ENCODE assay signal across 2 cellular contexts in the genomic region with DNA sequence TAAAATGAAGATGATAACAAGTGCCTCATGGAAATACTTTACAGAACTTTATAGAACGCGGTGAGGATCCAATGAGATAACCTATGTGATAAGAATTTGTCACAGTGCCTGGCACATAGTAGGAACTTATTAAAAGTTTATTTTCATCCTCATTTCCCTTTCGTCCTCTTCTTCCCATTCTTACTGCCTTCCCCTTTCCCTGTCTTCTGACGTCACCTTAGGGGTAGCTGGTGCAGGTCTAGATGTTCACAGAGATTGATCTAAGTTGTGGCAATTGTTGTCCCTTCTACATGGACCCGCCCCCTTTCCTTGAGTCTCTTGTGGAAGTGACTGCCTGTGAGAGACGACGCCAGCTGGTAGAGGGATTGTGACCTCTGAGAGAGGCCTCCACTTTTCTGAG.
TF ChIP-seq lines count a peak whose summit lies in the region.

No MANE protein-coding gene starts in this region.

TF ChIP-seq in HepG2, 621 proteins besides CTCF, POLR2A, EP300 and RAD21:
- no peak for TF ChIP-seq ZNF782 (CRISPR knock-in tag; IDR thresholded peaks at IDR 0.05; ENCODE audit: borderline replicate concordance)
- peak; percentile 58 for TF ChIP-seq ATF7 (IDR thresholded peaks at IDR 0.05)
- no peak for TF ChIP-seq ATF7 (CRISPR knock-in tag; IDR thresholded peaks at IDR 0.05)
- TF ChIP-seq NFYB (CRISPR knock-in tag; IDR thresholded peaks at IDR 0.05): no peak
- TF ChIP-seq ZFAT (CRISPR knock-in tag; conservative IDR thresholded peaks at IDR 0.05): no peak
- no peak for TF ChIP-seq ERF (CRISPR knock-in tag; IDR thresholded peaks at IDR 0.05)
- no peak for TF ChIP-seq KLF11 (CRISPR knock-in tag; IDR thresholded peaks at IDR 0.05)
- TF ChIP-seq CREB1 (IDR thresholded peaks at IDR 0.05): peak; percentile 84
- no peak for TF ChIP-seq CREB1 (CRISPR knock-in tag; IDR thresholded peaks at IDR 0.05)
- no peak for TF ChIP-seq KDM5B (CRISPR knock-in tag; IDR thresholded peaks at IDR 0.05; ENCODE audit: borderline replicate concordance)

TF ChIP-seq in GM23338, 12 proteins besides CTCF, POLR2A, EP300 and RAD21:
- TF ChIP-seq EZH2phosphoT487 (IDR thresholded peaks at IDR 0.05; ENCODE audit: unreplicated experiment) (no peak), ZNF331 (CRISPR knock-in tag; IDR thresholded peaks at IDR 0.05; ENCODE audit: low read depth) (no peak), ZNF114 (CRISPR knock-in tag; IDR thresholded peaks at IDR 0.05) (no peak), POLR2AphosphoS5 (IDR thresholded peaks at IDR 0.05; ENCODE audit: low read depth) (no peak), EZH2 (IDR thresholded peaks at IDR 0.05; ENCODE audit: low read depth, unreplicated experiment) (no peak), STAT1 (IDR thresholded peaks at IDR 0.05; ENCODE audit: unreplicated experiment) (no peak), NANOG (IDR thresholded peaks at IDR 0.05; ENCODE audit: borderline replicate concordance) (no peak), CREB1 (CRISPR knock-in tag; IDR thresholded peaks at IDR 0.05; ENCODE audit: low read depth) (no peak), JUNB (IDR thresholded peaks at IDR 0.05; ENCODE audit: unreplicated experiment) (no peak)
- TF ChIP-seq, protein P1, sequence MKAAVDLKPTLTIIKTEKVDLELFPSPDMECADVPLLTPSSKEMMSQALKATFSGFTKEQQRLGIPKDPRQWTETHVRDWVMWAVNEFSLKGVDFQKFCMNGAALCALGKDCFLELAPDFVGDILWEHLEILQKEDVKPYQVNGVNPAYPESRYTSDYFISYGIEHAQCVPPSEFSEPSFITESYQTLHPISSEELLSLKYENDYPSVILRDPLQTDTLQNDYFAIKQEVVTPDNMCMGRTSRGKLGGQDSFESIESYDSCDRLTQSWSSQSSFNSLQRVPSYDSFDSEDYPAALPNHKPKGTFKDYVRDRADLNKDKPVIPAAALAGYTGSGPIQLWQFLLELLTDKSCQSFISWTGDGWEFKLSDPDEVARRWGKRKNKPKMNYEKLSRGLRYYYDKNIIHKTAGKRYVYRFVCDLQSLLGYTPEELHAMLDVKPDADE (IDR thresholded peaks at IDR 0.05): no peak
- TF ChIP-seq, protein P2, sequence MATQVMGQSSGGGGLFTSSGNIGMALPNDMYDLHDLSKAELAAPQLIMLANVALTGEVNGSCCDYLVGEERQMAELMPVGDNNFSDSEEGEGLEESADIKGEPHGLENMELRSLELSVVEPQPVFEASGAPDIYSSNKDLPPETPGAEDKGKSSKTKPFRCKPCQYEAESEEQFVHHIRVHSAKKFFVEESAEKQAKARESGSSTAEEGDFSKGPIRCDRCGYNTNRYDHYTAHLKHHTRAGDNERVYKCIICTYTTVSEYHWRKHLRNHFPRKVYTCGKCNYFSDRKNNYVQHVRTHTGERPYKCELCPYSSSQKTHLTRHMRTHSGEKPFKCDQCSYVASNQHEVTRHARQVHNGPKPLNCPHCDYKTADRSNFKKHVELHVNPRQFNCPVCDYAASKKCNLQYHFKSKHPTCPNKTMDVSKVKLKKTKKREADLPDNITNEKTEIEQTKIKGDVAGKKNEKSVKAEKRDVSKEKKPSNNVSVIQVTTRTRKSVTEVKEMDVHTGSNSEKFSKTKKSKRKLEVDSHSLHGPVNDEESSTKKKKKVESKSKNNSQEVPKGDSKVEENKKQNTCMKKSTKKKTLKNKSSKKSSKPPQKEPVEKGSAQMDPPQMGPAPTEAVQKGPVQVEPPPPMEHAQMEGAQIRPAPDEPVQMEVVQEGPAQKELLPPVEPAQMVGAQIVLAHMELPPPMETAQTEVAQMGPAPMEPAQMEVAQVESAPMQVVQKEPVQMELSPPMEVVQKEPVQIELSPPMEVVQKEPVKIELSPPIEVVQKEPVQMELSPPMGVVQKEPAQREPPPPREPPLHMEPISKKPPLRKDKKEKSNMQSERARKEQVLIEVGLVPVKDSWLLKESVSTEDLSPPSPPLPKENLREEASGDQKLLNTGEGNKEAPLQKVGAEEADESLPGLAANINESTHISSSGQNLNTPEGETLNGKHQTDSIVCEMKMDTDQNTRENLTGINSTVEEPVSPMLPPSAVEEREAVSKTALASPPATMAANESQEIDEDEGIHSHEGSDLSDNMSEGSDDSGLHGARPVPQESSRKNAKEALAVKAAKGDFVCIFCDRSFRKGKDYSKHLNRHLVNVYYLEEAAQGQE (IDR thresholded peaks at IDR 0.05; ENCODE audit: unreplicated experiment): no peak
- TF ChIP-seq, protein P3, sequence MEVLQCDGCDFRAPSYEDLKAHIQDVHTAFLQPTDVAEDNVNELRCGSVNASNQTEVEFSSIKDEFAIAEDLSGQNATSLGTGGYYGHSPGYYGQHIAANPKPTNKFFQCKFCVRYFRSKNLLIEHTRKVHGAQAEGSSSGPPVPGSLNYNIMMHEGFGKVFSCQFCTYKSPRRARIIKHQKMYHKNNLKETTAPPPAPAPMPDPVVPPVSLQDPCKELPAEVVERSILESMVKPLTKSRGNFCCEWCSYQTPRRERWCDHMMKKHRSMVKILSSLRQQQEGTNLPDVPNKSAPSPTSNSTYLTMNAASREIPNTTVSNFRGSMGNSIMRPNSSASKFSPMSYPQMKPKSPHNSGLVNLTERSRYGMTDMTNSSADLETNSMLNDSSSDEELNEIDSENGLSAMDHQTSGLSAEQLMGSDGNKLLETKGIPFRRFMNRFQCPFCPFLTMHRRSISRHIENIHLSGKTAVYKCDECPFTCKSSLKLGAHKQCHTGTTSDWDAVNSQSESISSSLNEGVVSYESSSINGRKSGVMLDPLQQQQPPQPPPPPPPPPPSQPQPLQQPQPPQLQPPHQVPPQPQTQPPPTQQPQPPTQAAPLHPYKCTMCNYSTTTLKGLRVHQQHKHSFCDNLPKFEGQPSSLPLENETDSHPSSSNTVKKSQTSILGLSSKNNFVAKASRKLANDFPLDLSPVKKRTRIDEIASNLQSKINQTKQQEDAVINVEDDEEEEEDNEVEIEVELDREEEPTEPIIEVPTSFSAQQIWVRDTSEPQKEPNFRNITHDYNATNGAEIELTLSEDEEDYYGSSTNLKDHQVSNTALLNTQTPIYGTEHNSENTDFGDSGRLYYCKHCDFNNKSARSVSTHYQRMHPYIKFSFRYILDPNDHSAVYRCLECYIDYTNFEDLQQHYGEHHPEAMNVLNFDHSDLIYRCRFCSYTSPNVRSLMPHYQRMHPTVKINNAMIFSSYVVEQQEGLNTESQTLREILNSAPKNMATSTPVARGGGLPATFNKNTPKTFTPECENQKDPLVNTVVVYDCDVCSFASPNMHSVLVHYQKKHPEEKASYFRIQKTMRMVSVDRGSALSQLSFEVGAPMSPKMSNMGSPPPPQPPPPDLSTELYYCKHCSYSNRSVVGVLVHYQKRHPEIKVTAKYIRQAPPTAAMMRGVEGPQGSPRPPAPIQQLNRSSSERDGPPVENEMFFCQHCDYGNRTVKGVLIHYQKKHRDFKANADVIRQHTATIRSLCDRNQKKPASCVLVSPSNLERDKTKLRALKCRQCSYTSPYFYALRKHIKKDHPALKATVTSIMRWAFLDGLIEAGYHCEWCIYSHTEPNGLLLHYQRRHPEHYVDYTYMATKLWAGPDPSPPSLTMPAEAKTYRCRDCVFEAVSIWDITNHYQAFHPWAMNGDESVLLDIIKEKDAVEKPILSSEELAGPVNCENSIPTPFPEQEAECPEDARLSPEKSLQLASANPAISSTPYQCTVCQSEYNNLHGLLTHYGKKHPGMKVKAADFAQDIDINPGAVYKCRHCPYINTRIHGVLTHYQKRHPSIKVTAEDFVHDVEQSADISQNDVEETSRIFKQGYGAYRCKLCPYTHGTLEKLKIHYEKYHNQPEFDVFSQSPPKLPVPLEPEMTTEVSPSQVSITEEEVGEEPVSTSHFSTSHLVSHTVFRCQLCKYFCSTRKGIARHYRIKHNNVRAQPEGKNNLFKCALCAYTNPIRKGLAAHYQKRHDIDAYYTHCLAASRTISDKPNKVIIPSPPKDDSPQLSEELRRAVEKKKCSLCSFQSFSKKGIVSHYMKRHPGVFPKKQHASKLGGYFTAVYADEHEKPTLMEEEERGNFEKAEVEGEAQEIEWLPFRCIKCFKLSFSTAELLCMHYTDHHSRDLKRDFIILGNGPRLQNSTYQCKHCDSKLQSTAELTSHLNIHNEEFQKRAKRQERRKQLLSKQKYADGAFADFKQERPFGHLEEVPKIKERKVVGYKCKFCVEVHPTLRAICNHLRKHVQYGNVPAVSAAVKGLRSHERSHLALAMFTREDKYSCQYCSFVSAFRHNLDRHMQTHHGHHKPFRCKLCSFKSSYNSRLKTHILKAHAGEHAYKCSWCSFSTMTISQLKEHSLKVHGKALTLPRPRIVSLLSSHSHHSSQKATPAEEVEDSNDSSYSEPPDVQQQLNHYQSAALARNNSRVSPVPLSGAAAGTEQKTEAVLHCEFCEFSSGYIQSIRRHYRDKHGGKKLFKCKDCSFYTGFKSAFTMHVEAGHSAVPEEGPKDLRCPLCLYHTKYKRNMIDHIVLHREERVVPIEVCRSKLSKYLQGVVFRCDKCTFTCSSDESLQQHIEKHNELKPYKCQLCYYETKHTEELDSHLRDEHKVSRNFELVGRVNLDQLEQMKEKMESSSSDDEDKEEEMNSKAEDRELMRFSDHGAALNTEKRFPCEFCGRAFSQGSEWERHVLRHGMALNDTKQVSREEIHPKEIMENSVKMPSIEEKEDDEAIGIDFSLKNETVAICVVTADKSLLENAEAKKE (CRISPR knock-in tag; IDR thresholded peaks at IDR 0.05): no peak
